Comparison of ENCODE assay signal across 13 cellular contexts in the genomic region with DNA sequence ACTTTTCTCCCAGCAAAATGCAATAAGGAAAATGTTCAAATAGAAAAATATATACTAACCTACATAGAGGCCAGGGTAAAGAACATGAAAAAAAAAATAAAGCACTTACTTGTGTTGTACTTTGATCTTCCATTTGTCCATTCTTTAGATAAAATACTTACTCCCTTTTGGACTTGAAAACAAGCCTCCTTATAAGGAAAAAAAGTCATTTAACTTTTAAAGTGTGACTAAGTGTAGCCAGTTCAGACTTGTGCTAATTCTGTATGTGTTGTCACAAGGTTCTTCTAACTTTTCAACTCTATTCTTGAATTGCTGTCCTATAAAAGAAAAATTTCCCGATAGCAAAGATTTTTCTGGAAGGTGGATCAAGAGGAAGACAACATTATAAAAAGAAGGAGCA.
"Had no signal": no experiment of that assay in that cellular context is flagged by ENCODE, and none has a peak within 500 bp of the region (broad histone marks: within the 10 kb centered on the region; RNA-seq: fewer than 3 reads in every experiment).

No MANE protein-coding gene starts in this region.

- H3K36me3 ChIP-seq: neural progenitor cell, SJSA1 had no signal

- H3K4me2 ChIP-seq: neural progenitor cell had no signal

- H3K4me1 ChIP-seq: neural progenitor cell, SJSA1 had no signal

- H3K4me3 ChIP-seq: neural progenitor cell, SJSA1, skin epidermis, upper lobe of left lung had no signal

- H2AFZ ChIP-seq: neural progenitor cell, parathyroid adenoma had no signal

- H3K36me3 Mint-ChIP-seq: memory B cell, neural progenitor cell had no signal

- H3K27ac ChIP-seq: neural progenitor cell, parathyroid adenoma, SJSA1, skin epidermis had no signal

- H3K79me2 ChIP-seq: parathyroid adenoma had no signal

- H3K27ac Mint-ChIP-seq: activated CD8-positive, alpha-beta T cell treated with anti-CD3 and anti-CD28 coated beads for 36 hours; dendritic cell treated with granulocyte-macrophage colony-stimulating factor and Interleukin-4, amounts not matched to agents 40 ng/mL and 50 ng/mL, for 4 days; effector memory CD8-positive, alpha-beta T cell; memory B cell; neural progenitor cell had no signal

- H3K27me3 ChIP-seq: neural progenitor cell, upper lobe of left lung had no signal

- ATAC-seq: activated CD8-positive, alpha-beta T cell treated with anti-CD3 and anti-CD28 coated beads for 36 hours; effector memory CD8-positive, alpha-beta T cell had no signal

- DNase-seq: activated CD8-positive, alpha-beta memory T cell treated with anti-CD3 and anti-CD28 coated beads, Interleukin-2, amount 50 U/mL, for 48 hours; activated CD8-positive, alpha-beta T cell treated with anti-CD3 and anti-CD28 coated beads for 36 hours; central memory CD4-positive, alpha-beta T cell; effector memory CD8-positive, alpha-beta T cell; erythroblast; SW 1271; upper lobe of left lung had no signal

- H3K4me1 Mint-ChIP-seq: neural progenitor cell had no signal

- H3K9me3 ChIP-seq: SJSA1, upper lobe of left lung had no signal

- H3K9me3 Mint-ChIP-seq: activated CD8-positive, alpha-beta T cell treated with anti-CD3 and anti-CD28 coated beads for 36 hours; dendritic cell treated with granulocyte-macrophage colony-stimulating factor and Interleukin-4, amounts not matched to agents 40 ng/mL and 50 ng/mL, for 4 days; effector memory CD8-positive, alpha-beta T cell; memory B cell; neural progenitor cell had no signal

- H3K27me3 Mint-ChIP-seq: activated CD8-positive, alpha-beta T cell treated with anti-CD3 and anti-CD28 coated beads for 36 hours; dendritic cell treated with granulocyte-macrophage colony-stimulating factor and Interleukin-4, amounts not matched to agents 40 ng/mL and 50 ng/mL, for 4 days had no signal

- H3K4me3 Mint-ChIP-seq: activated CD8-positive, alpha-beta T cell treated with anti-CD3 and anti-CD28 coated beads for 36 hours; dendritic cell treated with granulocyte-macrophage colony-stimulating factor and Interleukin-4, amounts not matched to agents 40 ng/mL and 50 ng/mL, for 4 days; effector memory CD8-positive, alpha-beta T cell; memory B cell; neural progenitor cell had no signal
